In the genomic region with DNA sequence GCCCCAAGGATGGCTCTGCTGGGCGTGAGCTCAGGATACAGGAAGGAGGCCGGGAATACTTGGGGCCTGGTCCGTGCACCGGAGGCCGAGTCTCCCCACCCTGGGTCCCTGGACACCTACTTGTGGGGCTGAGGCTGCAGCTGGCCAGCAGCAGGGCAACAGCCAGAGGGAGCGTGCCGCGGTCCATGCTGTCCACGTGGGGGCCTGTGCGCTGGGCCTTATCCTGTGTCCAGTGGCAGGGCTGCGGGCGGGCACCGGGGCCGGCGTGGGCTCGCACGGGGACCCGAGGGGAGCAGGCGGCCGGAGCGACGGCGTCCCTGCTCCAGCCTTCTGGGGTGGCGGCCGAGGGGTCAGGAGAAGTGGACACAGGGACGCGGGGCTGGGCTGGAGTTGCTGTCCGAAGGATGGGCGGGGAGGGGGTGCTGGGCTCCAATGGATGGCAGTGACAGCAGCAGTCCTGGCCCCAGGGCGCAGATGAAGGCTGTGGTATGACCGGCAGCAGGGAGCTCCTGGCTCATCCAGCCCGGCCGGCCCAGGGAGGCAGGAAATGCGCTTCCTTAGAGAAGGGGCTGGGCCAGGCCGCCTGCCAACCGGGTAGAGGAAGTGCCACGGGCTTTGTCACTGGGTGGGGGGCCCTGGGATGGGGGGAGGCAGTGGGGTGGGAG, we compare ENCODE assay signal across 8 cellular contexts. TPM values are rescaled to one million over a fixed set of nuclear protein-coding genes. Genes with fewer than 3 reads are reported as not detected.
DNase-seq lines count a peak whose midpoint lies in the region; ATAC-seq and TF ChIP-seq lines count a peak whose summit lies in the region.

A gene (minus strand): TSS at position 490 of the 665 bp plus-strand sequence. CDS start 303 bp downstream, at position 187.

- 58% methylated on average over 34 of the region's 37 CpGs for WGBS in HUES64
- WGBS in adipose tissue, 3 donors: 2 to 48% (median 10%) methylated on average over 32 to 37 of the region's 37 CpGs
- 30 to 54% (median 39%) methylated on average over 21 to 37 of the region's 37 CpGs for WGBS in heart left ventricle, 4 donors

- peak within 1 kb of the TSS; percentile 3; the same call in 1 of the 2 replicates for H3K4me3 ChIP-seq in HUES64 (ENCODE audit: low read length)
- peak within 1 kb of the TSS; percentile 49 to 94 (median 88) for H3K4me3 ChIP-seq in heart left ventricle

- TF ChIP-seq POLR2A in heart left ventricle (IDR thresholded peaks at IDR 0.05): peak in 1 of 2 donors; percentile 75

- H3K27me3 ChIP-seq in HUES64 (ENCODE audit: insufficient read depth, low read length): no peaks in the 10 kb centered on the region
- no peaks in the 10 kb centered on the region for H3K27me3 ChIP-seq in heart left ventricle

- TF ChIP-seq CTCF in heart left ventricle (IDR thresholded peaks at IDR 0.05): no peak

- H3K9ac ChIP-seq in HUES64 (ENCODE audit: low read depth, low read length): no peak within 1 kb of the TSS

- H3K36me3 ChIP-seq in HUES64 (ENCODE audit: insufficient read depth, low read length) (no peaks in the 10 kb centered on the region), heart left ventricle (peaks cover 0 to 33% (median 24%) of the 10 kb centered on the region in 9 donors)

- no peaks in the 10 kb centered on the region for H3K4me1 ChIP-seq in HUES64 (ENCODE audit: insufficient read depth, low read length)
- peaks cover 14 to 76% (median 51%) of the 10 kb centered on the region in 12 donors for H3K4me1 ChIP-seq in heart left ventricle

- H3K27ac ChIP-seq in HUES64 (ENCODE audit: low read depth, low read length) (no peak within 1 kb of the TSS), adipose tissue (ENCODE audit: low read depth, low read length) (peak within 1 kb of the TSS; percentile 80), heart left ventricle (peak within 1 kb of the TSS; percentile 85 to 98 (median 95))

- intact Hi-C loops in heart left ventricle (cut with DNase I) (loop anchor here in 1 of 10 donors (10.0 kb wide), 1 partner anchor 90 kb away; no protein-coding TSS in a partner anchor), sciatic nerve (cut with DNase I) (no loop called here)

- H3K9me3 ChIP-seq in HUES64 (ENCODE audit: insufficient read depth, low read depth, low read length) (peaks cover 5% of the 10 kb centered on the region; the same call in 1 of the 2 replicates), heart left ventricle (peaks cover 0 to 8% (median 3%) of the 10 kb centered on the region in 12 donors)

- peak; percentile 41 for DNase-seq in Ammon's horn (ENCODE audit: low spot score)
- peak; percentile 91 to 94 (median 92) for DNase-seq in heart left ventricle
- peak; percentile 87 for DNase-seq in sciatic nerve (ENCODE audit: low spot score)
- no peak for DNase-seq in NCI-H1092 treated with DMSO at 0.1 percent for 48 hours (lab: John Stamatoyannopoulos, UW)
- no peak for DNase-seq in NCI-H1930 (lab: John Stamatoyannopoulos, UW)

- ATAC-seq in heart left ventricle (peak; percentile 54 to 83 (median 73)), sciatic nerve (peak; percentile 78), HG03442 (IDR thresholded peaks at IDR 0.05; ENCODE audit: unreplicated experiment) (no peak)

RNA-seq across cellular contexts. Expression of the gene that starts here (rescaled TPM):
- 1.6 TPM for polyA plus RNA-seq in HUES64 (2013, experiment 1 of 2)
- polyA plus RNA-seq in HUES64 (2013, experiment 2 of 2): 2.2 TPM
- polyA plus RNA-seq in adipose tissue (100 to 1,000 TPM in 2 of 3 donors, 10 to 100 TPM in 1; 37.9 to 180 (median 107) TPM), heart left ventricle (100 to 1,000 TPM; 156 to 245 TPM)
- total RNA-seq in heart left ventricle (100 to 1,000 TPM; 116 to 252 (median 133) TPM), sciatic nerve (285 TPM)

Comparison
In these comparisons a context has a peak if more than half of its experiments do, and no peak if none do; other contexts are left out.
1. DNase-seq: peak in Ammon's horn (single experiment), heart left ventricle (5 of 5) and sciatic nerve (single experiment); none in NCI-H1092 treated with DMSO at 0.1 percent for 48 hours (single experiment) and NCI-H1930 (0 of 2).